Comparison of ENCODE assay signal across 12 cellular contexts in genomic region chr7:131540491-131541162, GRCh38. TPM values are rescaled to one million over a fixed set of nuclear protein-coding genes. Genes with fewer than 3 reads are reported as not detected.
DNase-seq lines count a peak whose midpoint lies in the region; ATAC-seq and TF ChIP-seq lines count a peak whose summit lies in the region.
"Had no signal": no experiment of that assay in that cellular context is flagged by ENCODE, and none has a peak within 500 bp of the region (broad histone marks: within the 10 kb centered on the region; RNA-seq: fewer than 3 reads in every experiment).

No MANE protein-coding gene starts in this region.

- peak overlapping the region; percentile 71 for H3K4me2 ChIP-seq in HCT116 (ENCODE audit: low read length)

- TF ChIP-seq POLR2A in HCT116 (IDR thresholded peaks at IDR 0.05; ENCODE audit: borderline replicate concordance, extremely low read depth, insufficient read depth, insufficient read length), result no peak

- in situ Hi-C loops in GM13976 (cut with MboI; ENCODE audit: low sequenced_read_pairs, unreplicated experiment), result no loop called here

- no peaks in the 10 kb centered on the region for H3K36me3 ChIP-seq in HCT116 (ENCODE audit: control insufficient read depth in 1 of 2, insufficient read depth in 2 of 2, low read length in 2 of 2)

- peaks cover 51% of the 10 kb centered on the region for H3K79me2 ChIP-seq in HCT116 (ENCODE audit: insufficient read depth, low read length)

- H3K9me3 ChIP-seq in HCT116 (ENCODE audit: control insufficient read depth in 1 of 2, insufficient read depth in 1 of 2, low read depth in 1 of 2, low read length in 2 of 2), result no peaks in the 10 kb centered on the region

- H3K9me2 ChIP-seq in HCT116 (ENCODE audit: insufficient read depth), result no peaks in the 10 kb centered on the region

- TF ChIP-seq RAD21 in HCT116 (IDR thresholded peaks at IDR 0.05; ENCODE audit: low read depth), result no peak

- H3K4me3 ChIP-seq in HCT116 (replicated peaks in 1 of 2; ENCODE audit: low read depth in 1 of 2, low read length in 2 of 2), result no peak overlapping the region

- POLR2A ChIA-PET in HCT116 (lab: Charles Lee), result no interaction called here

- H3K27ac ChIP-seq in HCT116 (ENCODE audit: low read depth, low read length) (peak overlapping the region; percentile 95), caudate nucleus (ENCODE audit: low read depth, low read length) (peak overlapping the region; percentile 37)

- DNase-seq in HCT116 (ENCODE audit: low read depth, low spot score) (no peak), caudate nucleus (lab: John Stamatoyannopoulos, UW) (peak in 1 of 61 donors; percentile 73), left colon (peak in 1 of 2 donors; percentile 38), sciatic nerve (ENCODE audit: low spot score) (no peak), GM13976 (ENCODE audit: low spot score) (no peak), SHP77 (lab: John Stamatoyannopoulos, UW) (no peak)
- no peak for DNase-seq in stimulated activated naive CD4-positive, alpha-beta T cell treated with Interleukin-2 at 50 U/mL for 16 hours (lab: John Stamatoyannopoulos, UW)
- DNase-seq: activated CD8-positive, alpha-beta memory T cell treated with anti-CD3 and anti-CD28 coated beads, Interleukin-2, amount 50 U/mL, for 4 hours; anterior cingulate cortex; NCI-H1417 treated with DMSO at 0.1 percent for 48 hours; stimulated activated CD4-positive, alpha-beta T cell treated with anti-CD3 and anti-CD28 coated beads, Interleukin-1b, Interleukin-23, amount 100 ng/mL, for 48 hours had no signal

- no TSS peak for BruUV-seq in HCT116 (replicated peaks; lab: Mats Ljungman, UMichigan)

- no peaks in the 10 kb centered on the region for H4K20me1 ChIP-seq in HCT116 (ENCODE audit: insufficient read depth)

- RAD21 ChIA-PET in HCT116 (lab: Charles Lee; ENCODE audit: low non-redundant PET in 1 of 2, low total read pairs in 2 of 2, uncharacterized antibody in 2 of 2, unreplicated experiment in 2 of 2), result no interaction called here

- H2AFZ ChIP-seq in HCT116 (ENCODE audit: low read depth, low read length, poor library complexity, severe bottlenecking), result no peak overlapping the region

- TF ChIP-seq CTCF in HCT116 (IDR thresholded peaks at IDR 0.05 in 2 of 3, conservative IDR thresholded peaks at IDR 0.05 in 1 of 3; ENCODE audit: borderline replicate concordance in 1 of 3, insufficient read depth in 1 of 3, low read depth in 2 of 3, low read length in 2 of 3), result 0 out of 6 replicates have a peak, but pooled peaks of 1 of the 3 experiments have one; percentile 11
- no peak for TF ChIP-seq CTCF in GM13976 (IDR thresholded peaks at IDR 0.05; ENCODE audit: borderline replicate concordance, control extremely low read depth, extremely low read depth, insufficient read depth, missing control alignments)

- CTCF ChIA-PET in HCT116 (lab: Charles Lee), result interaction anchor here (1.3 kb wide), 1 partner anchor 28 kb away, joined by 3 read pairs; no protein-coding TSS in a partner anchor

- H3K9ac ChIP-seq in HCT116 (ENCODE audit: low read length), result peak overlapping the region; percentile 60

- intact Hi-C loops in HCT116 (cut with micrococcal nuclease) (no loop called here), left colon (cut with DNase I, micrococcal nuclease) (no loop called here), sciatic nerve (cut with DNase I) (no loop called here)

- ATAC-seq in HCT116 (no peak), left colon (peak; percentile 27), sciatic nerve (peak; percentile 61), HG02571 (IDR thresholded peaks at IDR 0.05; ENCODE audit: unreplicated experiment) (no peak)

- no peaks in the 10 kb centered on the region for H3K27me3 ChIP-seq in HCT116 (ENCODE audit: insufficient read depth, low read length)

- peaks cover 91 to 95% of the 10 kb centered on the region in 2 experiments for H3K4me1 ChIP-seq in HCT116 (ENCODE audit: control insufficient read depth in 1 of 2, insufficient read depth in 2 of 2, low read length in 2 of 2)

TF ChIP-seq in HCT116, 20 proteins besides CTCF, POLR2A, EP300 and RAD21:
- TF ChIP-seq ZNF274 (IDR thresholded peaks at IDR 0.05; ENCODE audit: low read depth, low read length) (no peak), SRF (IDR thresholded peaks at IDR 0.05; ENCODE audit: low read depth) (no peak), ATF3 (IDR thresholded peaks at IDR 0.05) (no peak), ZBTB33 (IDR thresholded peaks at IDR 0.05; ENCODE audit: extremely low read depth, insufficient replicate concordance, low read length) (no peak), MAX (IDR thresholded peaks at IDR 0.05) (no peak), CBX3 (IDR thresholded peaks at IDR 0.05; ENCODE audit: low read depth) (no peak), SIN3A (IDR thresholded peaks at IDR 0.05; ENCODE audit: low read depth) (no peak), TCF7L2 (IDR thresholded peaks at IDR 0.05; ENCODE audit: borderline replicate concordance, extremely low read depth, insufficient read depth, insufficient read length) (no peak), YY1 (IDR thresholded peaks at IDR 0.05; ENCODE audit: extremely low read depth, insufficient replicate concordance, low read depth, low read length) (no peak), ELF1 (IDR thresholded peaks at IDR 0.05; ENCODE audit: borderline replicate concordance, low read depth) (no peak), SP1 (IDR thresholded peaks at IDR 0.05; ENCODE audit: low read depth) (no peak), CEBPB (IDR thresholded peaks at IDR 0.05; ENCODE audit: low read depth) (no peak), EZH2phosphoT487 (IDR thresholded peaks at IDR 0.05; ENCODE audit: borderline replicate concordance) (no peak), JUND (IDR thresholded peaks at IDR 0.05) (no peak)

RNA-seq across cellular contexts. Expression of gene PODXL, which starts 15.8 kb away (rescaled TPM):
- total RNA-seq in HCT116 (2021; ENCODE audit: unreplicated experiment) (37.5 TPM), left colon (10 to 100 TPM in 1 of 2 donors, 1 to 10 TPM in 1; 9.2 to 13.7 TPM), sciatic nerve (54.9 TPM)
- 27.1 and 29.8 TPM in 2 replicates for polyA plus RNA-seq in HCT116 (2012)

Comparison
In these comparisons a context has a peak if more than half of its experiments do, and no peak if none do; other contexts are left out.
1. ATAC-seq: peak in left colon (single experiment) and sciatic nerve (single experiment); none in HCT116 (single experiment) and HG02571 (single experiment).